15 cellular contexts compared by ENCODE assay signal in genomic region chr2:59232394-59233165, GRCh38.
DNase-seq lines count a peak whose midpoint lies in the region; ATAC-seq, FAIRE-seq and TF ChIP-seq lines count a peak whose summit lies in the region.
"Had no signal": no experiment of that assay in that cellular context is flagged by ENCODE, and none has a peak within 500 bp of the region (broad histone marks: within the 10 kb centered on the region; RNA-seq: fewer than 3 reads in every experiment).

No MANE protein-coding gene starts in this region.

- no peaks in the 10 kb centered on the region for H3K79me2 ChIP-seq in MM.1S (ENCODE audit: low read length)

- H3K9me3 Mint-ChIP-seq in activated CD4-positive, alpha-beta memory T cell treated with anti-CD3 and anti-CD28 coated beads for 36 hours = no peaks in the 10 kb centered on the region
- H3K9me3 Mint-ChIP-seq: stimulated activated naive CD8-positive, alpha-beta T cell treated with anti-CD3 and anti-CD28 coated beads, Interleukin-15, amount 100 ng/mL, for 72 hours had no signal

- no peaks in the 10 kb centered on the region for H3K36me3 ChIP-seq in MM.1S (replicated peaks; ENCODE audit: insufficient read depth, low read length)
- H3K36me3 ChIP-seq: esophagus muscularis mucosa had no signal

- no peak overlapping the region for H2AFZ ChIP-seq in MM.1S (ENCODE audit: low read length)
- H2AFZ ChIP-seq: PC-9 had no signal

- TF ChIP-seq POLR2A in GM12891 (IDR thresholded peaks at IDR 0.05; ENCODE audit: low read depth, low read length) = no peak

- H3F3A ChIP-seq in MM.1S (ENCODE audit: insufficient read depth, low read length) = no peaks in the 10 kb centered on the region; the same call in 1 of the 2 replicates

- TF ChIP-seq CTCF in MM.1S (IDR thresholded peaks at IDR 0.05; ENCODE audit: low read length) = 0 out of 2 replicates have a peak, but pooled peaks have one; percentile 10

- POLR2A ChIA-PET in activated CD4-positive, alpha-beta memory T cell treated with anti-CD3 and anti-CD28 coated beads for 36 hours (lab: Charles Lee) = no interaction called here

- peak; percentile 5 for FAIRE-seq in GM12891 (lab: Jason Lieb, UNC)

- intact Hi-C loops in activated CD4-positive, alpha-beta memory T cell treated with anti-CD3 and anti-CD28 coated beads for 36 hours (cut with micrococcal nuclease) = no loop called here

- no peaks in the 10 kb centered on the region for H3K4me1 Mint-ChIP-seq in activated CD4-positive, alpha-beta memory T cell treated with anti-CD3 and anti-CD28 coated beads for 36 hours (ENCODE audit: low read depth)
- H3K4me1 Mint-ChIP-seq: stimulated activated naive CD8-positive, alpha-beta T cell treated with anti-CD3 and anti-CD28 coated beads, Interleukin-15, amount 100 ng/mL, for 72 hours had no signal

- H3K36me3 Mint-ChIP-seq in activated CD4-positive, alpha-beta memory T cell treated with anti-CD3 and anti-CD28 coated beads for 36 hours = no peaks in the 10 kb centered on the region

- H3K9me2 ChIP-seq in MM.1S (replicated peaks; ENCODE audit: insufficient read depth, low read length) = no peaks in the 10 kb centered on the region

- H3K4me3 ChIP-seq in MM.1S (ENCODE audit: low read length) = peak overlapping the region; percentile 23; the same call in 1 of the 2 replicates
- H3K4me3 ChIP-seq: esophagus muscularis mucosa, PC-9 had no signal

- no peak overlapping the region; the same call in 1 of the 2 replicates for H3K9ac ChIP-seq in MM.1S (ENCODE audit: low read length)

- H3K4me3 Mint-ChIP-seq in activated CD4-positive, alpha-beta memory T cell treated with anti-CD3 and anti-CD28 coated beads for 36 hours = no peak overlapping the region
- H3K4me3 Mint-ChIP-seq: stimulated activated naive CD8-positive, alpha-beta T cell treated with anti-CD3 and anti-CD28 coated beads, Interleukin-15, amount 100 ng/mL, for 72 hours had no signal

- no peak overlapping the region for H3K27ac Mint-ChIP-seq in activated CD4-positive, alpha-beta memory T cell treated with anti-CD3 and anti-CD28 coated beads for 36 hours
- H3K27ac Mint-ChIP-seq: stimulated activated naive CD8-positive, alpha-beta T cell treated with anti-CD3 and anti-CD28 coated beads, Interleukin-15, amount 100 ng/mL, for 72 hours had no signal

- DNase-seq in GM12891 (ENCODE audit: insufficient read length, low spot score) (no peak), MM.1S (peak; percentile 52), ureter (ENCODE audit: low spot score) (no peak), SK-N-DZ (ENCODE audit: low spot score) (no peak)
- no peak for DNase-seq in activated CD4-positive, alpha-beta memory T cell treated with anti-CD3 and anti-CD28 coated beads for 36 hours
- DNase-seq: activated T-cell treated with anti-CD3 and anti-CD28 coated beads, Interleukin-2, amount 50 U/mL, for 48 hours; GF-D8; islet precursor cell; PC-9; stimulated activated naive CD8-positive, alpha-beta T cell treated with anti-CD3 and anti-CD28 coated beads, Interleukin-15, amount 100 ng/mL, for 72 hours had no signal

- H3K27me3 Mint-ChIP-seq in activated CD4-positive, alpha-beta memory T cell treated with anti-CD3 and anti-CD28 coated beads for 36 hours = no peaks in the 10 kb centered on the region
- H3K27me3 Mint-ChIP-seq: stimulated activated naive CD8-positive, alpha-beta T cell treated with anti-CD3 and anti-CD28 coated beads, Interleukin-15, amount 100 ng/mL, for 72 hours had no signal

- H3K4me1 ChIP-seq in MM.1S (ENCODE audit: low read length) = peaks cover 7% of the 10 kb centered on the region
- H3K4me1 ChIP-seq: esophagus muscularis mucosa had no signal

- H3K4me2 ChIP-seq in MM.1S (ENCODE audit: low read depth, low read length) = peak overlapping the region; percentile 40
- H3K4me2 ChIP-seq: PC-9 had no signal

- no peaks in the 10 kb centered on the region for H4K20me1 ChIP-seq in MM.1S (ENCODE audit: insufficient read depth, low read length)

- CTCF ChIA-PET in activated CD4-positive, alpha-beta memory T cell treated with anti-CD3 and anti-CD28 coated beads for 36 hours (lab: Charles Lee) = no interaction called here

- H3K27ac ChIP-seq in MM.1S (ENCODE audit: low read length) = peak overlapping the region; percentile 48; the same call in 1 of the 2 replicates
- H3K27ac ChIP-seq: esophagus muscularis mucosa, HL-60, PC-9 had no signal

- no peaks in the 10 kb centered on the region for H3K9me3 ChIP-seq in MM.1S (replicated peaks; ENCODE audit: insufficient read depth, low read length)
- H3K9me3 ChIP-seq: esophagus muscularis mucosa had no signal

- no peaks in the 10 kb centered on the region for H3K27me3 ChIP-seq in MM.1S (replicated peaks; ENCODE audit: insufficient read depth, low read length)
- H3K27me3 ChIP-seq: esophagus muscularis mucosa had no signal

- peak; percentile 91 for ATAC-seq in GM19467 (IDR thresholded peaks at IDR 0.05; ENCODE audit: unreplicated experiment)
- ATAC-seq in HG02938 (IDR thresholded peaks at IDR 0.05; ENCODE audit: unreplicated experiment) = peak; percentile 89
- ATAC-seq in esophagus mucosa = no peak

TF ChIP-seq in GM12891, 5 proteins besides CTCF, POLR2A, EP300 and RAD21:
- TF ChIP-seq SPI1 (IDR thresholded peaks at IDR 0.05; ENCODE audit: low read depth, low read length) (peak; percentile 87), POLR2AphosphoS5 (IDR thresholded peaks at IDR 0.05; ENCODE audit: low read depth, low read length) (no peak), TAF1 (IDR thresholded peaks at IDR 0.05; ENCODE audit: low read depth, low read length) (no peak), PAX5 (IDR thresholded peaks at IDR 0.05; ENCODE audit: insufficient read depth, low read length, severe bottlenecking) (no peak)
